31 cellular contexts compared by ENCODE assay signal in genomic region chr15:67554580-67554979, GRCh38.
"Had no signal": no experiment of that assay in that cellular context is flagged by ENCODE, and none has a peak within 500 bp of the region (broad histone marks: within the 10 kb centered on the region; RNA-seq: fewer than 3 reads in every experiment).

No MANE protein-coding gene starts in this region.

- H3K4me3 Mint-ChIP-seq: naive thymus-derived CD8-positive, alpha-beta T cell; natural killer cell; natural killer cell treated with Interleukin-12 subunit alpha and Interleukin-12 subunit beta and Interleukin-15 and Interleukin-18, amount 100 ng/mL, for 72 hours; nephron; nephron progenitor cell; neural crest cell; neural progenitor cell had no signal

- H3K9me3 Mint-ChIP-seq: natural killer cell; natural killer cell treated with Interleukin-12 subunit alpha and Interleukin-12 subunit beta and Interleukin-15 and Interleukin-18, amount 100 ng/mL, for 72 hours had no signal

- H3K9ac ChIP-seq: neural progenitor cell, parathyroid adenoma had no signal

- H3K36me3 ChIP-seq: ovary, prostate gland had no signal

- H3K27me3 Mint-ChIP-seq: naive thymus-derived CD8-positive, alpha-beta T cell; natural killer cell treated with Interleukin-12 subunit alpha and Interleukin-12 subunit beta and Interleukin-15 and Interleukin-18, amount 100 ng/mL, for 72 hours; progenitor cell of endocrine pancreas had no signal

- H3K27ac ChIP-seq: neural progenitor cell, neutrophil, ovary, pancreas, parathyroid adenoma, prostate gland, psoas muscle, right atrium auricular region, right lobe of liver, sigmoid colon, skin epidermis, spleen had no signal

- H3K4me2 ChIP-seq: neural progenitor cell, smooth muscle cell had no signal

- H3K4me1 ChIP-seq: prostate gland, right lobe of liver had no signal

- H3K9me3 ChIP-seq: neutrophil, ovary, pancreas, prostate gland, psoas muscle, right lobe of liver, sigmoid colon had no signal

- ATAC-seq: naive thymus-derived CD8-positive, alpha-beta T cell; natural killer cell; natural killer cell treated with Interleukin-12 subunit alpha and Interleukin-12 subunit beta and Interleukin-15 and Interleukin-18, amount 100 ng/mL, for 72 hours; pancreas; psoas muscle; right cardiac atrium; right lobe of liver; sciatic nerve had no signal

- DNase-seq: naive thymus-derived CD8-positive, alpha-beta T cell; natural killer cell; nephron progenitor cell; nucleus accumbens; occipital lobe; ovary; pancreas; posterior cingulate gyrus; psoas muscle; retina; right cardiac atrium; right lobe of liver; sigmoid colon; small intestine; spleen; stimulated activated CD4-positive, alpha-beta T cell treated with anti-CD3 and anti-CD28 coated beads, Interleukin-12 subunit alpha, Interleukin-12 subunit beta, amount 100 ng/mL, for 4 hours; stimulated activated CD4-positive, alpha-beta T cell treated with anti-CD3 and anti-CD28 coated beads, Interleukin-15, amount 100 ng/mL, for 24 hours; stimulated activated CD4-positive, alpha-beta T cell treated with anti-CD3 and anti-CD28 coated beads, Interleukin-1b, Interleukin-23, amount 100 ng/mL, for 48 hours; stimulated activated CD4-positive, alpha-beta T cell treated with anti-CD3 and anti-CD28 coated beads, Interleukin-2, amount 100 ng/mL, for 24 hours had no signal

- H3K27me3 ChIP-seq: neural progenitor cell, neutrophil, ovary, pancreas, right atrium auricular region, right lobe of liver, sigmoid colon, spleen had no signal

- H3K27ac Mint-ChIP-seq: nephron, nephron progenitor cell, neural progenitor cell, progenitor cell of endocrine pancreas had no signal

- H3K4me3 ChIP-seq: neural progenitor cell, ovary, pancreas, prostate gland, psoas muscle, right atrium auricular region, right lobe of liver, sigmoid colon, skin epidermis, smooth muscle cell, spleen had no signal

- H2AFZ ChIP-seq: neural progenitor cell, parathyroid adenoma had no signal
